Comparison of ENCODE assay signal across 29 cellular contexts in genomic region chr9:114931407-114931806, GRCh38. TPM values are rescaled to one million over a fixed set of nuclear protein-coding genes. Genes with fewer than 3 reads are reported as not detected.
A peak's percentile ranks its signal among the peaks of the same experiment; 100 is the strongest.
DNase-seq lines count a peak whose midpoint lies in the region; ATAC-seq and TF ChIP-seq lines count a peak whose summit lies in the region.
"Had no signal": no experiment of that assay in that cellular context is flagged by ENCODE, and none has a peak within 500 bp of the region (broad histone marks: within the 10 kb centered on the region; RNA-seq: fewer than 3 reads in every experiment).

No MANE protein-coding gene starts in this region.

- H3K27me3 Mint-ChIP-seq in activated T-cell treated with anti-CD3 and anti-CD28 coated beads, Interleukin-2, amount 50 U/mL, for 24 hours, result no peaks in the 10 kb centered on the region
- no peaks in the 10 kb centered on the region for H3K27me3 Mint-ChIP-seq in activated T-helper 17 cell treated with anti-CD3 and anti-CD28 coated beads, Interleukin-2, amount 50 U/mL, for 72 hours
- peaks cover 5 to 7% of the 10 kb centered on the region in 2 donors for H3K27me3 Mint-ChIP-seq in natural killer cell treated with Interleukin-12 subunit alpha and Interleukin-12 subunit beta and Interleukin-15 and Interleukin-18, amount 100 ng/mL, for 72 hours

- no peak for TF ChIP-seq CTCF in DOHH2 (IDR thresholded peaks at IDR 0.05; ENCODE audit: low read depth, low read length, poor library complexity, severe bottlenecking)

- H3K4me1 ChIP-seq in DOHH2 (ENCODE audit: control insufficient read depth, low read length), result peaks cover 60% of the 10 kb centered on the region
- H3K4me1 ChIP-seq: ascending aorta, gastroesophageal sphincter, pancreas, testis, vagina had no signal

- no peaks in the 10 kb centered on the region for H3K27me3 ChIP-seq in DOHH2 (ENCODE audit: control insufficient read depth, low read length)
- H3K27me3 ChIP-seq: ascending aorta, testis, vagina had no signal

- H3K36me3 ChIP-seq in DOHH2 (ENCODE audit: control insufficient read depth, low read length), result no peaks in the 10 kb centered on the region
- H3K36me3 ChIP-seq: ascending aorta, BLaER1, gastroesophageal sphincter, pancreas, vagina had no signal

- peaks cover 46% of the 10 kb centered on the region for H3K4me1 Mint-ChIP-seq in activated T-cell treated with anti-CD3 and anti-CD28 coated beads, Interleukin-2, amount 50 U/mL, for 24 hours (ENCODE audit: low read depth)
- peaks cover 20% of the 10 kb centered on the region for H3K4me1 Mint-ChIP-seq in activated T-helper 17 cell treated with anti-CD3 and anti-CD28 coated beads, Interleukin-2, amount 50 U/mL, for 72 hours
- peaks cover 27 to 43% of the 10 kb centered on the region in 2 donors for H3K4me1 Mint-ChIP-seq in natural killer cell treated with Interleukin-12 subunit alpha and Interleukin-12 subunit beta and Interleukin-15 and Interleukin-18, amount 100 ng/mL, for 72 hours (ENCODE audit: low read depth in 2 of 2)

- H3K4me3 Mint-ChIP-seq in activated T-cell treated with anti-CD3 and anti-CD28 coated beads, Interleukin-2, amount 50 U/mL, for 24 hours, result peak overlapping the region; percentile 94
- H3K4me3 Mint-ChIP-seq in activated T-helper 17 cell treated with anti-CD3 and anti-CD28 coated beads, Interleukin-2, amount 50 U/mL, for 72 hours, result peak overlapping the region; percentile 84
- H3K4me3 Mint-ChIP-seq in natural killer cell treated with Interleukin-12 subunit alpha and Interleukin-12 subunit beta and Interleukin-15 and Interleukin-18, amount 100 ng/mL, for 72 hours, result peak overlapping the region; percentile 74
- H3K4me3 Mint-ChIP-seq: mesothelial cell of epicardium, nephron had no signal

- H4K20me1 ChIP-seq in DOHH2 (ENCODE audit: control insufficient read depth, insufficient read depth, low read depth, low read length), result no peaks in the 10 kb centered on the region
- H4K20me1 ChIP-seq: BLaER1 had no signal

- peak overlapping the region; percentile 90; the same call in 1 of the 2 replicates for H3K4me2 ChIP-seq in DOHH2 (ENCODE audit: low read length)

- peaks cover 27% of the 10 kb centered on the region for H3K79me2 ChIP-seq in DOHH2 (ENCODE audit: control insufficient read depth, low read length)

- peak overlapping the region; percentile 98 for H3K27ac Mint-ChIP-seq in activated T-cell treated with anti-CD3 and anti-CD28 coated beads, Interleukin-2, amount 50 U/mL, for 24 hours
- peak overlapping the region; percentile 89 for H3K27ac Mint-ChIP-seq in activated T-helper 17 cell treated with anti-CD3 and anti-CD28 coated beads, Interleukin-2, amount 50 U/mL, for 72 hours
- H3K27ac Mint-ChIP-seq in natural killer cell treated with Interleukin-12 subunit alpha and Interleukin-12 subunit beta and Interleukin-15 and Interleukin-18, amount 100 ng/mL, for 72 hours, result peak overlapping the region in 1 of 2 donors; percentile 45
- H3K27ac Mint-ChIP-seq: mesothelial cell of epicardium, nephron had no signal

- H3K9me3 Mint-ChIP-seq in activated T-cell treated with anti-CD3 and anti-CD28 coated beads, Interleukin-2, amount 50 U/mL, for 24 hours, result no peaks in the 10 kb centered on the region
- H3K9me3 Mint-ChIP-seq in activated T-helper 17 cell treated with anti-CD3 and anti-CD28 coated beads, Interleukin-2, amount 50 U/mL, for 72 hours, result no peaks in the 10 kb centered on the region
- H3K9me3 Mint-ChIP-seq in natural killer cell treated with Interleukin-12 subunit alpha and Interleukin-12 subunit beta and Interleukin-15 and Interleukin-18, amount 100 ng/mL, for 72 hours, result no peaks in the 10 kb centered on the region
- H3K9me3 Mint-ChIP-seq: mesothelial cell of epicardium, nephron had no signal

- H3K9me3 ChIP-seq in DOHH2 (ENCODE audit: control insufficient read depth, insufficient read depth, low read length), result no peaks in the 10 kb centered on the region
- H3K9me3 ChIP-seq: ascending aorta, BLaER1, gastroesophageal sphincter, pancreas, testis, vagina had no signal

- peak overlapping the region; percentile 85; the same call in 1 of the 2 replicates for H3K4me3 ChIP-seq in DOHH2 (ENCODE audit: low read length)
- H3K4me3 ChIP-seq: ascending aorta, BLaER1, gastroesophageal sphincter, pancreas, testis, vagina had no signal

- no peaks in the 10 kb centered on the region for H3K9me2 ChIP-seq in DOHH2 (replicated peaks; ENCODE audit: control insufficient read depth, low read length)

- no peak for ATAC-seq in activated T-helper 17 cell treated with anti-CD3 and anti-CD28 coated beads, Interleukin-2, amount 50 U/mL, for 72 hours (replicated peaks)
- ATAC-seq in natural killer cell treated with Interleukin-12 subunit alpha and Interleukin-12 subunit beta and Interleukin-15 and Interleukin-18, amount 100 ng/mL, for 72 hours, result no peak
- ATAC-seq: gastroesophageal sphincter, pancreas had no signal

- DNase-seq in activated T-cell treated with anti-CD3 and anti-CD28 coated beads, Interleukin-2, amount 50 U/mL, for 24 hours, result no peak
- no peak for DNase-seq in activated T-cell treated with anti-CD3 and anti-CD28 coated beads, Interleukin-2, amount 50 U/mL, for 1 hour
- no peak for DNase-seq in natural killer cell treated with Interleukin-12 subunit alpha and Interleukin-12 subunit beta and Interleukin-15 and Interleukin-18, amount 100 ng/mL, for 72 hours (ENCODE audit: low spot score)
- DNase-seq in NCI-H82 (lab: John Stamatoyannopoulos, UW), result no peak
- no peak for DNase-seq in T1000 (lab: John Stamatoyannopoulos, UW)
- no peak for DNase-seq in D341Med (ENCODE audit: low spot score)
- DNase-seq: activated CD8-positive, alpha-beta memory T cell treated with anti-CD3 and anti-CD28 coated beads for 24 hours; activated effector memory CD4-positive, alpha-beta T cell treated with anti-CD3 and anti-CD28 coated beads, Interleukin-2, amount 50 U/mL, for 16 hours; caudate nucleus; dermis blood vessel endothelial cell; H7; hypothalamus; Karpas-422; NCI-H1694; NCI-H2171; NCI-H526 treated with DMSO at 0.1 percent for 48 hours; pancreas; T-helper 9 cell; testis had no signal

- peaks cover 34% of the 10 kb centered on the region for H3K36me3 Mint-ChIP-seq in activated T-cell treated with anti-CD3 and anti-CD28 coated beads, Interleukin-2, amount 50 U/mL, for 24 hours (ENCODE audit: low read depth)
- H3K36me3 Mint-ChIP-seq in activated T-helper 17 cell treated with anti-CD3 and anti-CD28 coated beads, Interleukin-2, amount 50 U/mL, for 72 hours (ENCODE audit: low read depth), result peaks cover 35% of the 10 kb centered on the region
- H3K36me3 Mint-ChIP-seq in natural killer cell treated with Interleukin-12 subunit alpha and Interleukin-12 subunit beta and Interleukin-15 and Interleukin-18, amount 100 ng/mL, for 72 hours, result peaks cover 8% of the 10 kb centered on the region
- H3K36me3 Mint-ChIP-seq: mesothelial cell of epicardium had no signal

- peaks cover 23% of the 10 kb centered on the region for H3F3A ChIP-seq in DOHH2 (ENCODE audit: control insufficient read depth, insufficient read depth)

- H3K27ac ChIP-seq in DOHH2 (ENCODE audit: low read depth, low read length), result no peak overlapping the region
- H3K27ac ChIP-seq: ascending aorta, BLaER1, pancreas, RWPE1, testis, vagina had no signal

RNA-seq across cellular contexts. Expression of gene TNFSF8, which starts 1.0 kb away (rescaled TPM):
- 10 to 100 TPM; 17.2 to 20.1 TPM for total RNA-seq in activated T-helper 17 cell treated with anti-CD3 and anti-CD28 coated beads, Interleukin-2, amount 50 U/mL, for 72 hours
- 1 to 10 TPM; 1.3 to 1.9 TPM for total RNA-seq in natural killer cell treated with Interleukin-12 subunit alpha and Interleukin-12 subunit beta and Interleukin-15 and Interleukin-18, amount 100 ng/mL, for 72 hours
- total RNA-seq: dermis blood vessel endothelial cell, G401, H7, mesothelial cell of epicardium had no signal

Comparison
In these comparisons a context has a peak if more than half of its experiments do, and no peak if none do; other contexts are left out.
1. RNA of gene TNFSF8, which starts 1.0 kb away (total RNA-seq): 17.2 to 20.1 TPM in activated T-helper 17 cell treated with anti-CD3 and anti-CD28 coated beads, Interleukin-2, amount 50 U/mL, for 72 hours; 1.3 to 1.9 TPM in natural killer cell treated with Interleukin-12 subunit alpha and Interleukin-12 subunit beta and Interleukin-15 and Interleukin-18, amount 100 ng/mL, for 72 hours; every median in the first group is over 4 times any median in the second.
2. Peak in every context shown above with its lines, with median percentiles within 50 percentile points of each other: H3K4me3 Mint-ChIP-seq.